ENCODE assay signal across 16 cellular contexts in the genomic region with DNA sequence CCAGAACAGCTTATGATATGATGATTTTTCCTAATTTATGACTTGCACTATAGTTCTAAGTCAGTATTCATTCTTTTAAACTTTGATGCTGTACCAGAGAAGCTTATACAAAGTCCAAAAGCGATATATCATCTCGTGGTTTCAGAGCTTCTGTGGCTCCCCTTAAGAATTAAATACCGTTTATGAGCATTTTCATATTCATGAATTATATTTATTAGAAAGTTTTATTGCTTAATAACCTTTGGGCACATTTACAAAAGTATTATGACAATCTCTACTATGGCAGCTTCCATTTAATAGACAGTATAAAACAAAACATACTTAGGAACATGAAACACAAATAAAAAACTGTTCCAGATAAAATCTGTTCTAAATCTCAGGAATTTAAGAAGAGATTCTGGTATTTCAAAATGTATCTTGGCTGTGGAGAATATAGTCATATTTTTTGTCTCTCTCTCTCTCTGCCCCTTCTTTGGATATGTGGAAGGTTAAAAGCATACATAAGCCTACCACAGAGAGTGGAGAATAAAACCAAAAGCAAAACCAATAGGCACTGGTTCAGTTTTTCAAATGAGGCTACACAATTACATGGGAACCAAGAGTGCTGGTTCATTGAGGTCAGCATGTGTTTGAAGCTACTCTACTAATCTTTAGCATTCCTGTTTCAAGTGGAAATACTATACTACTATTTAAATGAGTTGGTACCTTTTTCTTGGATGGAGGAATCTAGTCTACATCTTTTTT.
DNase-seq lines count a peak whose midpoint lies in the region; ATAC-seq and TF ChIP-seq lines count a peak whose summit lies in the region.
"Had no signal": no experiment of that assay in that cellular context is flagged by ENCODE, and none has a peak within 500 bp of the region (broad histone marks: within the 10 kb centered on the region; RNA-seq: fewer than 3 reads in every experiment).

No MANE protein-coding gene starts in this region.

- POLR2A ChIA-PET in PC-9 (lab: Charles Lee; ENCODE audit: unreplicated experiment), result no interaction called here

- no peaks in the 10 kb centered on the region for H3K36me3 Mint-ChIP-seq in immature natural killer cell

- H3K27me3 ChIP-seq in PC-9 (ENCODE audit: insufficient read depth, low read depth), result no peaks in the 10 kb centered on the region
- H3K27me3 ChIP-seq: breast epithelium had no signal

- H3K9me2 ChIP-seq in PC-9 (ENCODE audit: insufficient read depth), result no peaks in the 10 kb centered on the region

- no peak overlapping the region for H3K4me3 Mint-ChIP-seq in immature natural killer cell
- H3K4me3 Mint-ChIP-seq: activated CD4-positive, alpha-beta T cell treated with anti-CD3 and anti-CD28 coated beads, Interleukin-2, amount 10 ng/mL, durations not matched to agents 24 days and 14 days had no signal

- intact Hi-C loops in PC-9 (cut with micrococcal nuclease; ENCODE audit: unreplicated experiment), result no loop called here

- no peaks in the 10 kb centered on the region for H4K20me1 ChIP-seq in PC-9 (ENCODE audit: insufficient read depth)

- no peaks in the 10 kb centered on the region for H3K9me3 Mint-ChIP-seq in immature natural killer cell
- H3K9me3 Mint-ChIP-seq: activated CD4-positive, alpha-beta T cell treated with anti-CD3 and anti-CD28 coated beads, Interleukin-2, amount 10 ng/mL, durations not matched to agents 24 days and 14 days had no signal

- no peak for TF ChIP-seq POLR2A in GM18505 (IDR thresholded peaks at IDR 0.05; ENCODE audit: borderline replicate concordance, extremely low read depth, insufficient read depth, insufficient read length)

- no TSS peak for BruUV-seq in PC-9 (replicated peaks; lab: Mats Ljungman, UMichigan)

- H3K4me1 Mint-ChIP-seq in immature natural killer cell, result no peaks in the 10 kb centered on the region
- H3K4me1 Mint-ChIP-seq: activated CD4-positive, alpha-beta T cell treated with anti-CD3 and anti-CD28 coated beads, Interleukin-2, amount 10 ng/mL, durations not matched to agents 24 days and 14 days had no signal

- peak overlapping the region; percentile 23; the same call in 1 of the 2 replicates for H2AFZ ChIP-seq in PC-9

- no peak overlapping the region for H3K27ac Mint-ChIP-seq in immature natural killer cell
- H3K27ac Mint-ChIP-seq: activated CD4-positive, alpha-beta T cell treated with anti-CD3 and anti-CD28 coated beads, Interleukin-2, amount 10 ng/mL, durations not matched to agents 24 days and 14 days had no signal

- no peaks in the 10 kb centered on the region for H3K4me1 ChIP-seq in PC-9 (replicated peaks; ENCODE audit: insufficient read depth)
- H3K4me1 ChIP-seq: breast epithelium had no signal

- peak; percentile 60 for ATAC-seq in GM18505 (IDR thresholded peaks at IDR 0.05; ENCODE audit: unreplicated experiment)
- ATAC-seq in GM19468 (IDR thresholded peaks at IDR 0.05; ENCODE audit: extremely low read depth, unreplicated experiment), result peak; percentile 70
- peak; percentile 74 for ATAC-seq in HG02885 (IDR thresholded peaks at IDR 0.05; ENCODE audit: poor library complexity, unreplicated experiment)

- no peak for TF ChIP-seq CTCF in PC-9 (conservative IDR thresholded peaks at IDR 0.05)

- H3K27ac ChIP-seq in PC-9, result no peak overlapping the region
- H3K27ac ChIP-seq: breast epithelium, epithelial cell of prostate had no signal

- no peaks in the 10 kb centered on the region for H3K9me3 ChIP-seq in PC-9 (ENCODE audit: insufficient read depth, low read depth)
- H3K9me3 ChIP-seq: breast epithelium had no signal

- H3K79me2 ChIP-seq in PC-9 (ENCODE audit: low read depth), result no peaks in the 10 kb centered on the region

- no peak for DNase-seq in PC-9
- DNase-seq in activated effector memory CD4-positive, alpha-beta T cell treated with anti-CD3 and anti-CD28 coated beads, Interleukin-2, amount 50 U/mL, for 16 hours, result no peak
- DNase-seq in anterior cingulate cortex (lab: John Stamatoyannopoulos, UW), result no peak
- no peak for DNase-seq in immature natural killer cell
- DNase-seq in D341Med (ENCODE audit: low spot score), result no peak
- DNase-seq: activated CD4-positive, alpha-beta T cell treated with anti-CD3 and anti-CD28 coated beads, Interleukin-2, amount 10 ng/mL, durations not matched to agents 24 days and 14 days; DMS153; hippocampal formation; mammary epithelial cell; NCI-H1694 treated with DMSO at 0.1 percent for 48 hours; occipital lobe had no signal

- no peaks in the 10 kb centered on the region for H3K27me3 Mint-ChIP-seq in immature natural killer cell (ENCODE audit: low read depth in 3 of 3)
- H3K27me3 Mint-ChIP-seq: activated CD4-positive, alpha-beta T cell treated with anti-CD3 and anti-CD28 coated beads, Interleukin-2, amount 10 ng/mL, durations not matched to agents 24 days and 14 days had no signal

- CTCF ChIA-PET in PC-9 (lab: Charles Lee), result no interaction called here

- no peaks in the 10 kb centered on the region for H3F3A ChIP-seq in PC-9 (ENCODE audit: insufficient read depth, low read depth)

- no peak overlapping the region for H3K4me3 ChIP-seq in PC-9
- H3K4me3 ChIP-seq: breast epithelium had no signal

- no peak overlapping the region for H3K4me2 ChIP-seq in PC-9

- H3K36me3 ChIP-seq in PC-9 (ENCODE audit: low read depth), result no peaks in the 10 kb centered on the region
- H3K36me3 ChIP-seq: breast epithelium had no signal
